ENCODE assay signal across 28 cellular contexts in the genomic region with DNA sequence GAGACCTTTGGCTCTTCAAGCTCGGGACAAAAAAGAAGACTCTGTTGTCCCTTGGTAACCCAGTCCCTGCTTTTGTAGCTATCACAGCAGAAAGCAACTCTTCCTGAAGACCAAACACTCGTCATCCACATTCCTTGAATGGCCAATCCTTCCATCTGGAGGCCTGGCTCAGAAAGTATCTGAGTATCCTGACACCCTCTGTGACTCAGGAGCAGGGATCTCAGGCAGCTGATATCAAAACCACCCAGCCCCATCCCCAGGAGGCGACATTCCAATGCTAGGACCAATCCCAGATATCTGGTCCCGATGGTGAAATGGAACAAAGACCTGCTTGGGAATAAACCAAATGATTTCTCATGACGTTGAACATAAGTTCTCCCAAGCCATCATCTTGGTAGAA.
"Had no signal": no experiment of that assay in that cellular context is flagged by ENCODE, and none has a peak within 500 bp of the region (broad histone marks: within the 10 kb centered on the region; RNA-seq: fewer than 3 reads in every experiment).

No MANE protein-coding gene starts in this region.

- DNase-seq: activated B cell treated with CpG ODN at 0.5 μM for 24 hours; activated CD4-positive, alpha-beta memory T cell treated with anti-CD3 and anti-CD28 coated beads for 36 hours; activated CD4-positive, alpha-beta T cell treated with anti-CD3 and anti-CD28 coated beads for 4 hours; activated CD4-positive, alpha-beta T cell treated with anti-CD3 and anti-CD28 coated beads, Interleukin-2, amount 10 ng/mL, durations not matched to agents 24 days and 14 days; activated CD4-positive, alpha-beta T cell treated with anti-CD3 and anti-CD28 coated beads, Interleukin-2, amount 50 U/mL, for 1 hour; activated CD4-positive, alpha-beta T cell treated with anti-CD3 and anti-CD28 coated beads, Interleukin-2, amount 50 U/mL, for 4 hours; activated CD4-positive, CD25-positive, alpha-beta regulatory T cell treated with anti-CD3 and anti-CD28 coated beads, Interleukin-2, amount 50 U/mL, for 72 hours; activated CD8-positive, alpha-beta memory T cell treated with anti-CD3 and anti-CD28 coated beads, Interleukin-2, amount 50 U/mL, for 4 hours; activated CD8-positive, alpha-beta T cell treated with anti-CD3 and anti-CD28 coated beads for 36 hours; activated gamma-delta T cell treated with Interleukin-2 at 50 U/mL for 16 hours; activated naive CD4-positive, alpha-beta T cell; activated naive CD4-positive, alpha-beta T cell treated with anti-CD3 and anti-CD28 coated beads for 36 hours; activated naive CD4-positive, alpha-beta T cell treated with anti-CD3 and anti-CD28 coated beads, Interleukin-2, amount 50 U/mL, for 16 hours; activated naive CD8-positive, alpha-beta T cell treated with anti-CD3 and anti-CD28 coated beads for 36 hours; activated T-cell treated with anti-CD3 and anti-CD28 coated beads for 4 hours; activated T-cell treated with anti-CD3 and anti-CD28 coated beads, Interleukin-2, amount 50 U/mL, for 1 hour; activated T-cell treated with anti-CD3 and anti-CD28 coated beads, Interleukin-2, amount 50 U/mL, for 4 hours; activated T-cell treated with anti-CD3 and anti-CD28 coated beads, Interleukin-2, amount 50 U/mL, for 72 hours; adrenal gland; amniotic stem cell; body of pancreas; brain microvascular endothelial cell; central memory CD4-positive, alpha-beta T cell; T-helper 1 cell; T-helper 2 cell; T-helper 9 cell had no signal

- H3K4me3 ChIP-seq: adrenal gland, body of pancreas, breast epithelium had no signal

- H3K36me3 ChIP-seq: adrenal gland, brain microvascular endothelial cell, breast epithelium had no signal

- H3K4me1 ChIP-seq: adrenal gland, body of pancreas, breast epithelium had no signal

- H3K27ac ChIP-seq: adrenal gland, body of pancreas, brain microvascular endothelial cell, breast epithelium, VCaP had no signal

- H3K27me3 ChIP-seq: body of pancreas, brain microvascular endothelial cell had no signal

- H3K9me3 ChIP-seq: adrenal gland, body of pancreas had no signal
